Comparison of ENCODE assay signal across 8 cellular contexts in genomic region chr1:179080866-179081695, GRCh38. TPM values are rescaled to one million over a fixed set of nuclear protein-coding genes. Genes with fewer than 3 reads are reported as not detected.
DNase-seq lines count a peak whose midpoint lies in the region; ATAC-seq, FAIRE-seq and TF ChIP-seq lines count a peak whose summit lies in the region.

No MANE protein-coding gene starts in this region.

- ATAC-seq in GM18868 (IDR thresholded peaks at IDR 0.05; ENCODE audit: unreplicated experiment) = peak; percentile 21
- ATAC-seq in K562 = no peak

- TF ChIP-seq CTCF in 22Rv1 (IDR thresholded peaks at IDR 0.05) (no peak), NB4 (IDR thresholded peaks at IDR 0.05; ENCODE audit: low read depth, low read length) (no peak), K562 (IDR thresholded peaks at IDR 0.05 in 2 of 3, conservative IDR thresholded peaks at IDR 0.05 in 1 of 3; ENCODE audit: insufficient read depth in 2 of 3, low read depth in 1 of 3, low read length in 3 of 3) (no peak), lower leg skin (IDR thresholded peaks at IDR 0.05) (no peak)

- in situ Hi-C loops in K562 (cut with MboI) = loop anchor here (10.0 kb wide), 1 partner anchor 284 kb away; the partner anchor contains the start of gene AXDND1

- H2AFZ ChIP-seq in K562 (ENCODE audit: low read depth, low read length) = peak overlapping the region; percentile 96

- no peak for TF ChIP-seq RAD21 in K562 (CRISPR knock-in tag; conservative IDR thresholded peaks at IDR 0.05 in 1 of 2, IDR thresholded peaks at IDR 0.05 in 1 of 2)

- no peak for TF ChIP-seq EP300 in K562 (IDR thresholded peaks at IDR 0.05; ENCODE audit: low read length)

- no peak for TF ChIP-seq POLR2A in NB4 (IDR thresholded peaks at IDR 0.05; ENCODE audit: extremely low read depth, insufficient read length)
- no peak for TF ChIP-seq POLR2A in K562 (conservative IDR thresholded peaks at IDR 0.05)
- no peak for TF ChIP-seq POLR2A in lower leg skin (IDR thresholded peaks at IDR 0.05)
- no peak for TF ChIP-seq POLR2A in H54 (IDR thresholded peaks at IDR 0.05; ENCODE audit: low read depth, low read length)

- H3K36me3 ChIP-seq in K562 (ENCODE audit: control insufficient read depth, insufficient read depth, low read length) = peaks cover 26% of the 10 kb centered on the region; the same call in 2 of the 3 replicates
- peaks cover 2 to 6% of the 10 kb centered on the region in 2 donors for H3K36me3 ChIP-seq in stomach smooth muscle (ENCODE audit: control insufficient read depth in 2 of 2, insufficient read depth in 2 of 2, low read length in 2 of 2)

- WGBS in K562 (ENCODE audit: insufficient coverage, low coverage, missing lambda C conversion rate) = 33% methylated on average over 18 of the region's 18 CpGs
- 24 to 28% methylated on average over 18 of the region's 18 CpGs for WGBS in lower leg skin, 2 donors

- H3K4me3 ChIP-seq in NB4 (ENCODE audit: low read depth, low read length) = peak overlapping the region; percentile 78
- peak overlapping the region; percentile 63 for H3K4me3 ChIP-seq in K562
- peak overlapping the region; percentile 4 for H3K4me3 ChIP-seq in lower leg skin (ENCODE audit: low read depth, poor library complexity, severe bottlenecking)
- H3K4me3 ChIP-seq in stomach smooth muscle (ENCODE audit: low read length in 2 of 2) = peak overlapping the region; percentile 92 to 97

- intact Hi-C loops in K562 (cut with micrococcal nuclease) (loop anchor here (1.0 to 10.0 kb wide), 5 partner anchors 211 to 734 kb away; no protein-coding TSS in a partner anchor), lower leg skin (cut with DNase I; ENCODE audit: low total_unique reads) (no loop called here)

- H3K9me3 ChIP-seq in K562 (replicated peaks; ENCODE audit: control insufficient read depth, insufficient read depth, low read depth, low read length) = no peaks in the 10 kb centered on the region
- H3K9me3 ChIP-seq in stomach smooth muscle (ENCODE audit: control insufficient read depth in 2 of 2, low read length in 2 of 2) = no peaks in the 10 kb centered on the region

- FAIRE-seq in K562 (lab: Jason Lieb, UNC) = peak; percentile 46
- FAIRE-seq in H54 (lab: Jason Lieb, UNC) = no peak

- H3K27me3 ChIP-seq in K562 (ENCODE audit: control insufficient read depth in 2 of 2, insufficient read depth in 2 of 2, low read length in 2 of 2) = no peaks in the 10 kb centered on the region
- no peaks in the 10 kb centered on the region for H3K27me3 ChIP-seq in stomach smooth muscle (ENCODE audit: control insufficient read depth in 1 of 2, insufficient read depth in 2 of 2, low read length in 2 of 2)

- no peak for DNase-seq in NB4 (ENCODE audit: low read depth)
- DNase-seq in K562 (ENCODE audit: extremely low read depth in 1 of 4, low spot score in 3 of 4) = peak in 1 of 4 experiments; percentile 43
- DNase-seq in lower leg skin (ENCODE audit: low spot score in 2 of 2) = no peak
- no peak for DNase-seq in H54 (ENCODE audit: insufficient read length, low spot score)
- DNase-seq in SKM-1 treated with dmso at 0.1 percent for 144 hours (lab: John Stamatoyannopoulos, UW; ENCODE audit: unreplicated experiment) = no peak

- H3K9ac ChIP-seq in K562 (ENCODE audit: insufficient read depth in 1 of 2, low read depth in 2 of 2, low read length in 2 of 2) (peak overlapping the region; percentile 78 to 99), stomach smooth muscle (ENCODE audit: low read length in 2 of 2) (peak overlapping the region; percentile 69 to 83)

- no peaks in the 10 kb centered on the region for H3K9me1 ChIP-seq in K562 (ENCODE audit: control insufficient read depth, insufficient read depth, low read length)

- peak overlapping the region; percentile 92 for H3K4me2 ChIP-seq in K562 (ENCODE audit: insufficient read depth, low read length)

- peaks cover 28% of the 10 kb centered on the region for H3K79me2 ChIP-seq in K562 (ENCODE audit: control insufficient read depth, insufficient read depth, low read length)

- peak overlapping the region; percentile 90 for H3K27ac ChIP-seq in 22Rv1
- peak overlapping the region; percentile 78 for H3K27ac ChIP-seq in K562 (ENCODE audit: extremely low read depth, low read depth, low read length)
- H3K27ac ChIP-seq in stomach smooth muscle (ENCODE audit: low read length) = peak overlapping the region; percentile 75

- POLR2A ChIA-PET in K562 (lab: Yijun Ruan, JAX) = interaction anchor here (0.7 to 1.7 kb wide), 7 partner anchors 12 to 557 kb away, joined by 3 to 5 read pairs (median 3); no protein-coding TSS in a partner anchor

- H3K4me1 ChIP-seq in K562 (replicated peaks in 1 of 2; ENCODE audit: control insufficient read depth in 2 of 2, insufficient read depth in 2 of 2, low read length in 2 of 2) (peaks cover 17 to 22% of the 10 kb centered on the region in 2 experiments; a peak in 4 of 5 replicates), stomach smooth muscle (ENCODE audit: control insufficient read depth, insufficient read depth, low read length) (peaks cover 23% of the 10 kb centered on the region)

- CTCF ChIA-PET in K562 (lab: Yijun Ruan, JAX; ENCODE audit: low intra/inter-chr PET ratio) = interaction anchor here (0.7 kb wide), 1 partner anchor 1092 kb away, joined by 3 read pairs; no protein-coding TSS in a partner anchor

- H4K20me1 ChIP-seq in K562 (replicated peaks; ENCODE audit: control insufficient read depth, insufficient read depth, low read length) = no peaks in the 10 kb centered on the region

- BruUV-seq in K562 (replicated peaks; lab: Mats Ljungman, UMichigan) = TSS peak; percentile 94

TF ChIP-seq in K562, 482 proteins besides CTCF, POLR2A, EP300 and RAD21 (continues in another document):
- TF ChIP-seq SOX6 (IDR thresholded peaks at IDR 0.05) (no peak), JUN (IDR thresholded peaks at IDR 0.05; ENCODE audit: borderline replicate concordance, low read depth, low read length) (no peak), JUN (CRISPR knock-in tag; IDR thresholded peaks at IDR 0.05; ENCODE audit: borderline replicate concordance) (no peak)

RNA-seq across cellular contexts. Expression of gene TOR3A, which starts 0.8 kb away (rescaled TPM):
- 35.1 and 99.5 TPM in 2 replicates for total RNA-seq in K562 (2011; cell fraction: chromatin; rRNA removed; ENCODE audit: low replicate concordance)
- 118 and 119 TPM in 2 replicates for total RNA-seq in K562 (2011; cell fraction: nucleolus; rRNA removed)
- total RNA-seq in K562 (2011; cell fraction: nucleoplasm; rRNA removed) = 78.9 and 84.8 TPM in 2 replicates
- total RNA-seq in K562 (2014; rRNA removed) = 85.5 and 99.4 TPM in 2 replicates
- 30.7 and 33.8 TPM in 2 replicates for total RNA-seq in K562 (2014; rRNA removed; fragmentation: Illumina TruSeq; extraction: Trizol)
- total RNA-seq in K562 (2015; rRNA removed; fragmentation: Illumina TruSeq; extraction: Trizol) = 38.9 and 39.7 TPM in 2 replicates
- 56.4 and 57.5 TPM in 2 replicates for total RNA-seq in K562 (2021)
- polyA plus RNA-seq in K562 (2011; rRNA removed) = 35.9 and 39.0 TPM in 2 replicates
- 46.7 and 101 TPM in 2 replicates for polyA plus RNA-seq in K562 (2011; cell fraction: cytosol; rRNA removed)
- polyA plus RNA-seq in K562 (2011; cell fraction: nucleus; rRNA removed) = 32.1 and 53.1 TPM in 2 replicates
- polyA plus RNA-seq in K562 (2012) = 40.2 and 44.0 TPM in 2 replicates
- 52.4 and 53.1 TPM in 2 replicates for polyA plus RNA-seq in K562 (2014; fragmentation: Illumina TruSeq; extraction: Trizol)
- polyA plus RNA-seq in K562 (2014; fragmentation: Nextera tagmentation; extraction: Ambion mirVana) = 10 to 100 TPM in 1 of 2 experiments, 1 to 10 TPM in 1; 7.9 to 13.0 TPM
- polyA plus RNA-seq in K562 (2014; rRNA removed) = 94.5 and 94.7 TPM in 2 replicates
- 39.1 and 54.9 TPM in 2 replicates for polyA minus RNA-seq in K562 (2011; rRNA and poly(A)+ RNA removed)
- polyA minus RNA-seq in K562 (2011; cell fraction: cytosol; rRNA and poly(A)+ RNA removed) = 30.2 and 38.8 TPM in 2 replicates
- 23.4 and 26.4 TPM in 2 replicates for polyA minus RNA-seq in K562 (2011; cell fraction: nucleus; rRNA and poly(A)+ RNA removed)
- total RNA-seq in lower leg skin = 10 to 100 TPM; 27.0 to 55.8 (median 48.2) TPM

RNA-seq across cellular contexts. Expression of gene FAM20B, which starts 55.4 kb away (rescaled TPM):
- total RNA-seq in K562 (2011; cell fraction: chromatin; rRNA removed; ENCODE audit: low replicate concordance) = 56.4 and 57.9 TPM in 2 replicates
- total RNA-seq in K562 (2011; cell fraction: nucleolus; rRNA removed) = 30.9 and 35.8 TPM in 2 replicates
- 54.3 and 85.3 TPM in 2 replicates for total RNA-seq in K562 (2011; cell fraction: nucleoplasm; rRNA removed)
- total RNA-seq in K562 (2014; rRNA removed) = 28.9 and 32.8 TPM in 2 replicates
- total RNA-seq in K562 (2014; rRNA removed; fragmentation: Illumina TruSeq; extraction: Trizol) = 63.8 and 70.0 TPM in 2 replicates
- total RNA-seq in K562 (2015; rRNA removed; fragmentation: Illumina TruSeq; extraction: Trizol) = 51.2 and 56.6 TPM in 2 replicates
- total RNA-seq in K562 (2021) = 61.3 and 67.5 TPM in 2 replicates
- polyA plus RNA-seq in K562 (2011; rRNA removed) = 45.5 and 47.7 TPM in 2 replicates
- polyA plus RNA-seq in K562 (2011; cell fraction: cytosol; rRNA removed) = 16.7 and 30.0 TPM in 2 replicates
- polyA plus RNA-seq in K562 (2011; cell fraction: nucleus; rRNA removed) = 16.0 and 22.1 TPM in 2 replicates
- polyA plus RNA-seq in K562 (2012) = 24.4 and 27.6 TPM in 2 replicates
- polyA plus RNA-seq in K562 (2014; fragmentation: Illumina TruSeq; extraction: Trizol) = 37.7 and 42.9 TPM in 2 replicates
- polyA plus RNA-seq in K562 (2014; fragmentation: Nextera tagmentation; extraction: Ambion mirVana) = 10 to 100 TPM in 1 of 2 experiments, 1 to 10 TPM in 1; 7.2 to 10.7 TPM
- polyA plus RNA-seq in K562 (2014; rRNA removed) = 25.5 and 29.2 TPM in 2 replicates
- polyA minus RNA-seq in K562 (2011; rRNA and poly(A)+ RNA removed) = 106 and 108 TPM in 2 replicates
- polyA minus RNA-seq in K562 (2011; cell fraction: cytosol; rRNA and poly(A)+ RNA removed) = 36.5 and 48.0 TPM in 2 replicates
- 9.8 and 19.0 TPM in 2 replicates for polyA minus RNA-seq in K562 (2011; cell fraction: nucleus; rRNA and poly(A)+ RNA removed)
- 10 to 100 TPM; 16.7 to 25.2 (median 20.3) TPM for total RNA-seq in lower leg skin

Comparison
In these comparisons a context has a peak if more than half of its experiments do, and no peak if none do; other contexts are left out.
1. H3K4me3 ChIP-seq: peak in every context shown above with its lines; median percentile 94 in stomach smooth muscle; 78 in NB4; 63 in K562; 4 in lower leg skin.